In the genomic region with DNA sequence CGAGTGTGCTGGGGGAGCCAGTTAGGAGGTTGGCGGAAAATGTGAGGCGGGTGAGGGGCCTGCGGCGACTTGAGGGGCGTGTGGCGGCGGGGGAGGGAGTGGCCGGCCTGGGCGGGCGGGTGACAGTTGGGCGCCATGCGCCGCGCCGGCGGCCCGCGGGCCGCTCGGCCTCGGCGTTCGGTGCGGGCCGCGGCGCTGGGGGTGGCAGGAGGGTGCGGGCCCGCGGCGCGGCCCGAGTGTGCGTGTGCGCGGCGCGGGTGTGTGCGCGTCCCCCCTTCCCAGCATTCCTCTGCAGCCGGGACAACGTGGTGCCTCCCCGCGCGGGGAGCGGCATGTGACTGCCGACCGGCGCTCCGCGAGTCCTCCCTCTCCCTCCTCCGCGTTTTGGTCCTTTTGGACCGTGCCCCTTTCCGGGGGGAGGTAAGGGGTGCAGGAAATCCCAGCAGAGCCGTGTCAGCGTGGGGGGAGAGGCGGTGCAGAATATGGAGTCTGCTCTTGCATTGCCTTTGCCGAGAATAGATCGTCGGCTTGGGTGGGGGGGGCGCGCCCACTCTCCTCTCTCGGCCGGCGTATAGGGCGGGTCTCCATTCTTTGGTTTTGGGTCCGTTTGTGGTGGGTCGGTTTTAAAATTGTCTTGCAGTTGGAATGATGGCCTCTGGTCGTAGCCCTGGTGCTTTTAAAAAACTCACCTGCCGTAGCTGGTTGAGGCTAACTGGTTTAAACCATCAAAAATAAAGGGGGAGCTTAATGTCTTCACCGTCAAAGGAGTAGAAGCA, we compare ENCODE assay signal across 1 cellular context.
TF ChIP-seq lines count a peak whose summit lies in the region.

No MANE protein-coding gene starts in this region.

TF ChIP-seq in HepG2, 621 proteins besides CTCF, POLR2A, EP300 and RAD21 (continued from another document and continues in another):
- TF ChIP-seq, protein P1, sequence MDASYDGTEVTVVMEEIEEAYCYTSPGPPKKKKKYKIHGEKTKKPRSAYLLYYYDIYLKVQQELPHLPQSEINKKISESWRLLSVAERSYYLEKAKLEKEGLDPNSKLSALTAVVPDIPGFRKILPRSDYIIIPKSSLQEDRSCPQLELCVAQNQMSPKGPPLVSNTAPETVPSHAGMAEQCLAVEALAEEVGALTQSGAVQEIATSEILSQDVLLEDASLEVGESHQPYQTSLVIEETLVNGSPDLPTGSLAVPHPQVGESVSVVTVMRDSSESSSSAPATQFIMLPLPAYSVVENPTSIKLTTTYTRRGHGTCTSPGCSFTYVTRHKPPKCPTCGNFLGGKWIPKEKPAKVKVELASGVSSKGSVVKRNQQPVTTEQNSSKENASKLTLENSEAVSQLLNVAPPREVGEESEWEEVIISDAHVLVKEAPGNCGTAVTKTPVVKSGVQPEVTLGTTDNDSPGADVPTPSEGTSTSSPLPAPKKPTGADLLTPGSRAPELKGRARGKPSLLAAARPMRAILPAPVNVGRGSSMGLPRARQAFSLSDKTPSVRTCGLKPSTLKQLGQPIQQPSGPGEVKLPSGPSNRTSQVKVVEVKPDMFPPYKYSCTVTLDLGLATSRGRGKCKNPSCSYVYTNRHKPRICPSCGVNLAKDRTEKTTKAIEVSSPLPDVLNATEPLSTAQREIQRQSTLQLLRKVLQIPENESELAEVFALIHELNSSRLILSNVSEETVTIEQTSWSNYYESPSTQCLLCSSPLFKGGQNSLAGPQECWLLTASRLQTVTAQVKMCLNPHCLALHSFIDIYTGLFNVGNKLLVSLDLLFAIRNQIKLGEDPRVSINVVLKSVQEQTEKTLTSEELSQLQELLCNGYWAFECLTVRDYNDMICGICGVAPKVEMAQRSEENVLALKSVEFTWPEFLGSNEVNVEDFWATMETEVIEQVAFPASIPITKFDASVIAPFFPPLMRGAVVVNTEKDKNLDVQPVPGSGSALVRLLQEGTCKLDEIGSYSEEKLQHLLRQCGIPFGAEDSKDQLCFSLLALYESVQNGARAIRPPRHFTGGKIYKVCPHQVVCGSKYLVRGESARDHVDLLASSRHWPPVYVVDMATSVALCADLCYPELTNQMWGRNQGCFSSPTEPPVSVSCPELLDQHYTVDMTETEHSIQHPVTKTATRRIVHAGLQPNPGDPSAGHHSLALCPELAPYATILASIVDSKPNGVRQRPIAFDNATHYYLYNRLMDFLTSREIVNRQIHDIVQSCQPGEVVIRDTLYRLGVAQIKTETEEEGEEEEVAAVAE (CRISPR knock-in tag; IDR thresholded peaks at IDR 0.05; ENCODE audit: borderline replicate concordance), result peak; percentile 17; the same call in 1 of the 2 replicates
- TF ChIP-seq, protein P2, sequence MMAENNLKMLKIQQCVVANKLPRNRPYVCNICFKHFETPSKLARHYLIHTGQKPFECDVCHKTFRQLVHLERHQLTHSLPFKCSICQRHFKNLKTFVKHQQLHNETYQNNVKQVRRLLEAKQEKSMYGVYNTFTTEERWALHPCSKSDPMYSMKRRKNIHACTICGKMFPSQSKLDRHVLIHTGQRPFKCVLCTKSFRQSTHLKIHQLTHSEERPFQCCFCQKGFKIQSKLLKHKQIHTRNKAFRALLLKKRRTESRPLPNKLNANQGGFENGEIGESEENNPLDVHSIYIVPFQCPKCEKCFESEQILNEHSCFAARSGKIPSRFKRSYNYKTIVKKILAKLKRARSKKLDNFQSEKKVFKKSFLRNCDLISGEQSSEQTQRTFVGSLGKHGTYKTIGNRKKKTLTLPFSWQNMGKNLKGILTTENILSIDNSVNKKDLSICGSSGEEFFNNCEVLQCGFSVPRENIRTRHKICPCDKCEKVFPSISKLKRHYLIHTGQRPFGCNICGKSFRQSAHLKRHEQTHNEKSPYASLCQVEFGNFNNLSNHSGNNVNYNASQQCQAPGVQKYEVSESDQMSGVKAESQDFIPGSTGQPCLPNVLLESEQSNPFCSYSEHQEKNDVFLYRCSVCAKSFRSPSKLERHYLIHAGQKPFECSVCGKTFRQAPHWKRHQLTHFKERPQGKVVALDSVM (CRISPR knock-in tag; IDR thresholded peaks at IDR 0.05), result no peak
- TF ChIP-seq, protein P3, sequence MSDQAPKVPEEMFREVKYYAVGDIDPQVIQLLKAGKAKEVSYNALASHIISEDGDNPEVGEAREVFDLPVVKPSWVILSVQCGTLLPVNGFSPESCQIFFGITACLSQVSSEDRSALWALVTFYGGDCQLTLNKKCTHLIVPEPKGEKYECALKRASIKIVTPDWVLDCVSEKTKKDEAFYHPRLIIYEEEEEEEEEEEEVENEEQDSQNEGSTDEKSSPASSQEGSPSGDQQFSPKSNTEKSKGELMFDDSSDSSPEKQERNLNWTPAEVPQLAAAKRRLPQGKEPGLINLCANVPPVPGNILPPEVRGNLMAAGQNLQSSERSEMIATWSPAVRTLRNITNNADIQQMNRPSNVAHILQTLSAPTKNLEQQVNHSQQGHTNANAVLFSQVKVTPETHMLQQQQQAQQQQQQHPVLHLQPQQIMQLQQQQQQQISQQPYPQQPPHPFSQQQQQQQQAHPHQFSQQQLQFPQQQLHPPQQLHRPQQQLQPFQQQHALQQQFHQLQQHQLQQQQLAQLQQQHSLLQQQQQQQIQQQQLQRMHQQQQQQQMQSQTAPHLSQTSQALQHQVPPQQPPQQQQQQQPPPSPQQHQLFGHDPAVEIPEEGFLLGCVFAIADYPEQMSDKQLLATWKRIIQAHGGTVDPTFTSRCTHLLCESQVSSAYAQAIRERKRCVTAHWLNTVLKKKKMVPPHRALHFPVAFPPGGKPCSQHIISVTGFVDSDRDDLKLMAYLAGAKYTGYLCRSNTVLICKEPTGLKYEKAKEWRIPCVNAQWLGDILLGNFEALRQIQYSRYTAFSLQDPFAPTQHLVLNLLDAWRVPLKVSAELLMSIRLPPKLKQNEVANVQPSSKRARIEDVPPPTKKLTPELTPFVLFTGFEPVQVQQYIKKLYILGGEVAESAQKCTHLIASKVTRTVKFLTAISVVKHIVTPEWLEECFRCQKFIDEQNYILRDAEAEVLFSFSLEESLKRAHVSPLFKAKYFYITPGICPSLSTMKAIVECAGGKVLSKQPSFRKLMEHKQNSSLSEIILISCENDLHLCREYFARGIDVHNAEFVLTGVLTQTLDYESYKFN (CRISPR knock-in tag; conservative IDR thresholded peaks at IDR 0.05), result no peak
- TF ChIP-seq, protein P4, sequence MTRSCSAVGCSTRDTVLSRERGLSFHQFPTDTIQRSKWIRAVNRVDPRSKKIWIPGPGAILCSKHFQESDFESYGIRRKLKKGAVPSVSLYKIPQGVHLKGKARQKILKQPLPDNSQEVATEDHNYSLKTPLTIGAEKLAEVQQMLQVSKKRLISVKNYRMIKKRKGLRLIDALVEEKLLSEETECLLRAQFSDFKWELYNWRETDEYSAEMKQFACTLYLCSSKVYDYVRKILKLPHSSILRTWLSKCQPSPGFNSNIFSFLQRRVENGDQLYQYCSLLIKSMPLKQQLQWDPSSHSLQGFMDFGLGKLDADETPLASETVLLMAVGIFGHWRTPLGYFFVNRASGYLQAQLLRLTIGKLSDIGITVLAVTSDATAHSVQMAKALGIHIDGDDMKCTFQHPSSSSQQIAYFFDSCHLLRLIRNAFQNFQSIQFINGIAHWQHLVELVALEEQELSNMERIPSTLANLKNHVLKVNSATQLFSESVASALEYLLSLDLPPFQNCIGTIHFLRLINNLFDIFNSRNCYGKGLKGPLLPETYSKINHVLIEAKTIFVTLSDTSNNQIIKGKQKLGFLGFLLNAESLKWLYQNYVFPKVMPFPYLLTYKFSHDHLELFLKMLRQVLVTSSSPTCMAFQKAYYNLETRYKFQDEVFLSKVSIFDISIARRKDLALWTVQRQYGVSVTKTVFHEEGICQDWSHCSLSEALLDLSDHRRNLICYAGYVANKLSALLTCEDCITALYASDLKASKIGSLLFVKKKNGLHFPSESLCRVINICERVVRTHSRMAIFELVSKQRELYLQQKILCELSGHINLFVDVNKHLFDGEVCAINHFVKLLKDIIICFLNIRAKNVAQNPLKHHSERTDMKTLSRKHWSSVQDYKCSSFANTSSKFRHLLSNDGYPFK (CRISPR knock-in tag; IDR thresholded peaks at IDR 0.05; ENCODE audit: borderline replicate concordance), result no peak
- TF ChIP-seq CBFB (CRISPR knock-in tag; IDR thresholded peaks at IDR 0.05) (no peak), SALL1 (CRISPR knock-in tag; IDR thresholded peaks at IDR 0.05) (peak; percentile 38; the same call in 1 of the 2 replicates), KDM2A (CRISPR knock-in tag; IDR thresholded peaks at IDR 0.05; ENCODE audit: borderline replicate concordance, low read depth) (peak; percentile 27; the same call in 1 of the 2 replicates), KLF12 (CRISPR knock-in tag; IDR thresholded peaks at IDR 0.05; ENCODE audit: borderline replicate concordance) (no peak), PHF8 (CRISPR knock-in tag; IDR thresholded peaks at IDR 0.05) (peak; percentile 13; the same call in 1 of the 2 replicates), MAF1 (CRISPR knock-in tag; IDR thresholded peaks at IDR 0.05; ENCODE audit: borderline replicate concordance) (no peak), ZNF766 (CRISPR knock-in tag; IDR thresholded peaks at IDR 0.05; ENCODE audit: borderline replicate concordance) (0 out of 2 replicates have a peak, but pooled peaks have one; percentile 5), TAF15 (IDR thresholded peaks at IDR 0.05; ENCODE audit: low read depth, low read length, poor library complexity, severe bottlenecking) (no peak)
- TF ChIP-seq, protein P5, sequence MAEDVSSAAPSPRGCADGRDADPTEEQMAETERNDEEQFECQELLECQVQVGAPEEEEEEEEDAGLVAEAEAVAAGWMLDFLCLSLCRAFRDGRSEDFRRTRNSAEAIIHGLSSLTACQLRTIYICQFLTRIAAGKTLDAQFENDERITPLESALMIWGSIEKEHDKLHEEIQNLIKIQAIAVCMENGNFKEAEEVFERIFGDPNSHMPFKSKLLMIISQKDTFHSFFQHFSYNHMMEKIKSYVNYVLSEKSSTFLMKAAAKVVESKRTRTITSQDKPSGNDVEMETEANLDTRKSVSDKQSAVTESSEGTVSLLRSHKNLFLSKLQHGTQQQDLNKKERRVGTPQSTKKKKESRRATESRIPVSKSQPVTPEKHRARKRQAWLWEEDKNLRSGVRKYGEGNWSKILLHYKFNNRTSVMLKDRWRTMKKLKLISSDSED (CRISPR knock-in tag; IDR thresholded peaks at IDR 0.05), result no peak
- TF ChIP-seq, protein P6, sequence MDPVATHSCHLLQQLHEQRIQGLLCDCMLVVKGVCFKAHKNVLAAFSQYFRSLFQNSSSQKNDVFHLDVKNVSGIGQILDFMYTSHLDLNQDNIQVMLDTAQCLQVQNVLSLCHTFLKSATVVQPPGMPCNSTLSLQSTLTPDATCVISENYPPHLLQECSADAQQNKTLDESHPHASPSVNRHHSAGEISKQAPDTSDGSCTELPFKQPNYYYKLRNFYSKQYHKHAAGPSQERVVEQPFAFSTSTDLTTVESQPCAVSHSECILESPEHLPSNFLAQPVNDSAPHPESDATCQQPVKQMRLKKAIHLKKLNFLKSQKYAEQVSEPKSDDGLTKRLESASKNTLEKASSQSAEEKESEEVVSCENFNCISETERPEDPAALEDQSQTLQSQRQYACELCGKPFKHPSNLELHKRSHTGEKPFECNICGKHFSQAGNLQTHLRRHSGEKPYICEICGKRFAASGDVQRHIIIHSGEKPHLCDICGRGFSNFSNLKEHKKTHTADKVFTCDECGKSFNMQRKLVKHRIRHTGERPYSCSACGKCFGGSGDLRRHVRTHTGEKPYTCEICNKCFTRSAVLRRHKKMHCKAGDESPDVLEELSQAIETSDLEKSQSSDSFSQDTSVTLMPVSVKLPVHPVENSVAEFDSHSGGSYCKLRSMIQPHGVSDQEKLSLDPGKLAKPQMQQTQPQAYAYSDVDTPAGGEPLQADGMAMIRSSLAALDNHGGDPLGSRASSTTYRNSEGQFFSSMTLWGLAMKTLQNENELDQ (CRISPR knock-in tag; IDR thresholded peaks at IDR 0.05; ENCODE audit: borderline replicate concordance), result no peak
- TF ChIP-seq, protein P7, sequence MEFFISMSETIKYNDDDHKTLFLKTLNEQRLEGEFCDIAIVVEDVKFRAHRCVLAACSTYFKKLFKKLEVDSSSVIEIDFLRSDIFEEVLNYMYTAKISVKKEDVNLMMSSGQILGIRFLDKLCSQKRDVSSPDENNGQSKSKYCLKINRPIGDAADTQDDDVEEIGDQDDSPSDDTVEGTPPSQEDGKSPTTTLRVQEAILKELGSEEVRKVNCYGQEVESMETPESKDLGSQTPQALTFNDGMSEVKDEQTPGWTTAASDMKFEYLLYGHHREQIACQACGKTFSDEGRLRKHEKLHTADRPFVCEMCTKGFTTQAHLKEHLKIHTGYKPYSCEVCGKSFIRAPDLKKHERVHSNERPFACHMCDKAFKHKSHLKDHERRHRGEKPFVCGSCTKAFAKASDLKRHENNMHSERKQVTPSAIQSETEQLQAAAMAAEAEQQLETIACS (CRISPR knock-in tag; IDR thresholded peaks at IDR 0.05), result peak; percentile 69
- TF ChIP-seq, protein P8, sequence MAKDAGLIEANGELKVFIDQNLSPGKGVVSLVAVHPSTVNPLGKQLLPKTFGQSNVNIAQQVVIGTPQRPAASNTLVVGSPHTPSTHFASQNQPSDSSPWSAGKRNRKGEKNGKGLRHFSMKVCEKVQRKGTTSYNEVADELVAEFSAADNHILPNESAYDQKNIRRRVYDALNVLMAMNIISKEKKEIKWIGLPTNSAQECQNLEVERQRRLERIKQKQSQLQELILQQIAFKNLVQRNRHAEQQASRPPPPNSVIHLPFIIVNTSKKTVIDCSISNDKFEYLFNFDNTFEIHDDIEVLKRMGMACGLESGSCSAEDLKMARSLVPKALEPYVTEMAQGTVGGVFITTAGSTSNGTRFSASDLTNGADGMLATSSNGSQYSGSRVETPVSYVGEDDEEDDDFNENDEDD (CRISPR knock-in tag; IDR thresholded peaks at IDR 0.05; ENCODE audit: borderline replicate concordance), result peak; percentile 31; the same call in 1 of the 2 replicates
- TF ChIP-seq, protein P9, sequence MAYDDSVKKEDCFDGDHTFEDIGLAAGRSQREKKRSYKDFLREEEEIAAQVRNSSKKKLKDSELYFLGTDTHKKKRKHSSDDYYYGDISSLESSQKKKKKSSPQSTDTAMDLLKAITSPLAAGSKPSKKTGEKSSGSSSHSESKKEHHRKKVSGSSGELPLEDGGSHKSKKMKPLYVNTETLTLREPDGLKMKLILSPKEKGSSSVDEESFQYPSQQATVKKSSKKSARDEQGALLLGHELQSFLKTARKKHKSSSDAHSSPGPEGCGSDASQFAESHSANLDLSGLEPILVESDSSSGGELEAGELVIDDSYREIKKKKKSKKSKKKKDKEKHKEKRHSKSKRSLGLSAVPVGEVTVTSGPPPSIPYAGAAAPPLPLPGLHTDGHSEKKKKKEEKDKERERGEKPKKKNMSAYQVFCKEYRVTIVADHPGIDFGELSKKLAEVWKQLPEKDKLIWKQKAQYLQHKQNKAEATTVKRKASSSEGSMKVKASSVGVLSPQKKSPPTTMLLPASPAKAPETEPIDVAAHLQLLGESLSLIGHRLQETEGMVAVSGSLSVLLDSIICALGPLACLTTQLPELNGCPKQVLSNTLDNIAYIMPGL (CRISPR knock-in tag; IDR thresholded peaks at IDR 0.05; ENCODE audit: borderline replicate concordance in 1 of 2, low read depth in 1 of 2), result 0 out of 4 replicates have a peak, but pooled peaks of 1 of the 2 experiments have one; percentile 15
- TF ChIP-seq, protein P10, sequence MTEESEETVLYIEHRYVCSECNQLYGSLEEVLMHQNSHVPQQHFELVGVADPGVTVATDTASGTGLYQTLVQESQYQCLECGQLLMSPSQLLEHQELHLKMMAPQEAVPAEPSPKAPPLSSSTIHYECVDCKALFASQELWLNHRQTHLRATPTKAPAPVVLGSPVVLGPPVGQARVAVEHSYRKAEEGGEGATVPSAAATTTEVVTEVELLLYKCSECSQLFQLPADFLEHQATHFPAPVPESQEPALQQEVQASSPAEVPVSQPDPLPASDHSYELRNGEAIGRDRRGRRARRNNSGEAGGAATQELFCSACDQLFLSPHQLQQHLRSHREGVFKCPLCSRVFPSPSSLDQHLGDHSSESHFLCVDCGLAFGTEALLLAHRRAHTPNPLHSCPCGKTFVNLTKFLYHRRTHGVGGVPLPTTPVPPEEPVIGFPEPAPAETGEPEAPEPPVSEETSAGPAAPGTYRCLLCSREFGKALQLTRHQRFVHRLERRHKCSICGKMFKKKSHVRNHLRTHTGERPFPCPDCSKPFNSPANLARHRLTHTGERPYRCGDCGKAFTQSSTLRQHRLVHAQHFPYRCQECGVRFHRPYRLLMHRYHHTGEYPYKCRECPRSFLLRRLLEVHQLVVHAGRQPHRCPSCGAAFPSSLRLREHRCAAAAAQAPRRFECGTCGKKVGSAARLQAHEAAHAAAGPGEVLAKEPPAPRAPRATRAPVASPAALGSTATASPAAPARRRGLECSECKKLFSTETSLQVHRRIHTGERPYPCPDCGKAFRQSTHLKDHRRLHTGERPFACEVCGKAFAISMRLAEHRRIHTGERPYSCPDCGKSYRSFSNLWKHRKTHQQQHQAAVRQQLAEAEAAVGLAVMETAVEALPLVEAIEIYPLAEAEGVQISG (CRISPR knock-in tag; IDR thresholded peaks at IDR 0.05), result peak; percentile 16; the same call in 1 of the 2 replicates
